In genomic region chr3:197420566-197420965, GRCh38 we compare ENCODE assay signal across 1 cellular context.
TF ChIP-seq lines count a peak whose summit lies in the region.

No MANE protein-coding gene starts in this region.

TF ChIP-seq in GM23338, 12 proteins besides CTCF, POLR2A, EP300 and RAD21 (continued from another document):
- no peak for TF ChIP-seq ZNF462 (CRISPR knock-in tag; IDR thresholded peaks at IDR 0.05)
- no peak for TF ChIP-seq REST (IDR thresholded peaks at IDR 0.05; ENCODE audit: unreplicated experiment)
- no peak for TF ChIP-seq STAT1 (IDR thresholded peaks at IDR 0.05; ENCODE audit: unreplicated experiment)
- no peak for TF ChIP-seq ETS1 (IDR thresholded peaks at IDR 0.05)
- TF ChIP-seq ZNF114 (CRISPR knock-in tag; IDR thresholded peaks at IDR 0.05), result no peak
- TF ChIP-seq NANOG (IDR thresholded peaks at IDR 0.05; ENCODE audit: borderline replicate concordance), result no peak
- no peak for TF ChIP-seq ZNF331 (CRISPR knock-in tag; IDR thresholded peaks at IDR 0.05; ENCODE audit: low read depth)
- TF ChIP-seq POLR2AphosphoS5 (IDR thresholded peaks at IDR 0.05; ENCODE audit: low read depth), result no peak
- no peak for TF ChIP-seq EZH2phosphoT487 (IDR thresholded peaks at IDR 0.05; ENCODE audit: unreplicated experiment)
- no peak for TF ChIP-seq CREB1 (CRISPR knock-in tag; IDR thresholded peaks at IDR 0.05; ENCODE audit: low read depth)
